In the genomic region with DNA sequence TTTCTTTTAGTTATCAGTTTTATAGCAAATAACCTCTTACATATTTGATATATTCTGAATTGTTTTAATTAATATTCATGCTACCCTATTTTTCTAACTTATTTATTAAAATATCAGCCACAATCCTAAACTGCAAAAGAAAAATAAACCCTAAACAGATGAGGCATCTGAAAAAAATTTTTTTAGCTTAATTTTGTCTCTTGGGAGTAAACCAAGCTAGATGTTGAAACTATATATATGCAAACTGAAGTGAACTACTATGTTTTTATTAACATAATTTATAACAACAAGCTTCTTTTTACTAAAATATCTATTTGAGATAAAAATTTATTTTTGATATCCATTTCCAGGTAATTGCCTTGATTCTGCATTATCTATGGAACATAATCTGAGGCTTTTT, we compare ENCODE assay signal across 34 cellular contexts.
"Had no signal": no experiment of that assay in that cellular context is flagged by ENCODE, and none has a peak within 500 bp of the region (broad histone marks: within the 10 kb centered on the region; RNA-seq: fewer than 3 reads in every experiment).

No MANE protein-coding gene starts in this region.

- DNase-seq: activated B cell treated with CpG ODN at 0.5 μM for 24 hours; activated CD4-positive, alpha-beta memory T cell treated with anti-CD3 and anti-CD28 coated beads for 36 hours; activated CD4-positive, alpha-beta T cell treated with anti-CD3 and anti-CD28 coated beads, Interleukin-2, amount 10 ng/mL, durations not matched to agents 24 days and 14 days; activated CD8-positive, alpha-beta memory T cell treated with anti-CD3 and anti-CD28 coated beads, Interleukin-2, amount 10 ng/mL, durations not matched to agents 7 days and 5 days; activated CD8-positive, alpha-beta memory T cell treated with anti-CD3 and anti-CD28 coated beads, Interleukin-2, amount 50 U/mL, for 4 hours; activated CD8-positive, alpha-beta T cell treated with anti-CD3 and anti-CD28 coated beads, Interleukin-2, amount 10 ng/mL, durations not matched to agents 7 days and 5 days; activated effector memory CD4-positive, alpha-beta T cell treated with anti-CD3 and anti-CD28 coated beads, Interleukin-2, amount 50 U/mL, for 16 hours; activated naive CD4-positive, alpha-beta T cell treated with anti-CD3 and anti-CD28 coated beads for 36 hours; activated naive CD8-positive, alpha-beta T cell treated with anti-CD3 and anti-CD28 coated beads for 36 hours; activated naive CD8-positive, alpha-beta T cell treated with anti-CD3 and anti-CD28 coated beads, Interleukin-2, amount 50 U/mL, for 24 hours; activated T-cell treated with anti-CD3 and anti-CD28 coated beads, Interleukin-2, amount 50 U/mL, for 1 hour; activated T-cell treated with anti-CD3 and anti-CD28 coated beads, Interleukin-2, amount 50 U/mL, for 48 hours; central memory CD4-positive, alpha-beta T cell; cerebellar nuclear complex; colonic mucosa; effector CD8-positive, alpha-beta T cell; esophagus squamous epithelium; foreskin melanocyte; heart right ventricle; T-cell; T1000; WERI-Rb-1 had no signal

- H3K27me3 Mint-ChIP-seq: activated B cell treated with CpG ODN at 0.5 μM for 24 hours; activated CD4-positive, alpha-beta memory T cell treated with anti-CD3 and anti-CD28 coated beads for 36 hours; activated CD4-positive, alpha-beta T cell treated with anti-CD3 and anti-CD28 coated beads, Interleukin-2, amount 10 ng/mL, durations not matched to agents 24 days and 14 days; activated CD8-positive, alpha-beta memory T cell treated with anti-CD3 and anti-CD28 coated beads, Interleukin-2, amount 10 ng/mL, durations not matched to agents 7 days and 5 days; activated naive CD4-positive, alpha-beta T cell treated with anti-CD3 and anti-CD28 coated beads, Interleukin-2, amount 50 U/mL, for 24 hours; activated naive CD8-positive, alpha-beta T cell treated with anti-CD3 and anti-CD28 coated beads for 36 hours; activated naive CD8-positive, alpha-beta T cell treated with anti-CD3 and anti-CD28 coated beads, Interleukin-2, amount 50 U/mL, for 24 hours; brain; T-cell had no signal

- H3K4me1 ChIP-seq: ascending aorta, breast epithelium, colonic mucosa, esophagus squamous epithelium, gastroesophageal sphincter, heart right ventricle had no signal

- H3K36me3 Mint-ChIP-seq: activated CD4-positive, alpha-beta memory T cell treated with anti-CD3 and anti-CD28 coated beads for 36 hours; activated CD8-positive, alpha-beta memory T cell treated with anti-CD3 and anti-CD28 coated beads, Interleukin-2, amount 10 ng/mL, durations not matched to agents 7 days and 5 days; activated naive CD4-positive, alpha-beta T cell treated with anti-CD3 and anti-CD28 coated beads, Interleukin-2, amount 50 U/mL, for 24 hours; activated naive CD8-positive, alpha-beta T cell treated with anti-CD3 and anti-CD28 coated beads for 36 hours; brain; T-cell had no signal

- H3K4me3 Mint-ChIP-seq: activated B cell treated with CpG ODN at 0.5 μM for 24 hours; activated CD4-positive, alpha-beta memory T cell treated with anti-CD3 and anti-CD28 coated beads for 36 hours; activated CD4-positive, alpha-beta T cell treated with anti-CD3 and anti-CD28 coated beads, Interleukin-2, amount 10 ng/mL, durations not matched to agents 24 days and 14 days; activated CD8-positive, alpha-beta memory T cell treated with anti-CD3 and anti-CD28 coated beads, Interleukin-2, amount 10 ng/mL, durations not matched to agents 7 days and 5 days; activated CD8-positive, alpha-beta T cell treated with anti-CD3 and anti-CD28 coated beads, Interleukin-2, amount 10 ng/mL, durations not matched to agents 7 days and 5 days; activated naive CD4-positive, alpha-beta T cell treated with anti-CD3 and anti-CD28 coated beads for 36 hours; activated naive CD4-positive, alpha-beta T cell treated with anti-CD3 and anti-CD28 coated beads, Interleukin-2, amount 50 U/mL, for 24 hours; activated naive CD8-positive, alpha-beta T cell treated with anti-CD3 and anti-CD28 coated beads for 36 hours; activated naive CD8-positive, alpha-beta T cell treated with anti-CD3 and anti-CD28 coated beads, Interleukin-2, amount 50 U/mL, for 24 hours; activated T-helper 1 cell treated with anti-CD3 and anti-CD28 coated beads, Interleukin-12 subunit alpha, Interleukin-12 subunit beta, Interleukin-2, Interleukin-4 antibody, amounts not matched to agents 30 ng/mL and 10 ng/mL and 1 ng/mL, durations not matched to agents 14 hours and 24 hours and 36 hours; T-cell; T-helper 1 cell treated with Interleukin-12 subunit alpha and Interleukin-12 subunit beta and Interleukin-4 antibody, amounts not matched to agents 30 μg/mL and 1 μg/mL, for 36 hours; T-helper 2 cell treated with Interferon-gamma antibody and Interleukin-4, amounts not matched to agents 5 μg/mL and 100 μg/mL, for 36 hours had no signal

- H3K36me3 ChIP-seq: ascending aorta, cardiac muscle cell, colonic mucosa, esophagus squamous epithelium, gastroesophageal sphincter, heart right ventricle, WERI-Rb-1 had no signal

- H3K4me1 Mint-ChIP-seq: activated B cell treated with CpG ODN at 0.5 μM for 24 hours; activated CD4-positive, alpha-beta T cell treated with anti-CD3 and anti-CD28 coated beads, Interleukin-2, amount 10 ng/mL, durations not matched to agents 24 days and 14 days; activated CD8-positive, alpha-beta memory T cell treated with anti-CD3 and anti-CD28 coated beads, Interleukin-2, amount 10 ng/mL, durations not matched to agents 7 days and 5 days; activated naive CD4-positive, alpha-beta T cell treated with anti-CD3 and anti-CD28 coated beads, Interleukin-2, amount 50 U/mL, for 24 hours; activated naive CD8-positive, alpha-beta T cell treated with anti-CD3 and anti-CD28 coated beads for 36 hours; activated naive CD8-positive, alpha-beta T cell treated with anti-CD3 and anti-CD28 coated beads, Interleukin-2, amount 50 U/mL, for 24 hours; T-cell had no signal

- H3K27ac ChIP-seq: ascending aorta, breast epithelium, cardiac muscle cell, colonic mucosa, epithelial cell of prostate, esophagus squamous epithelium, gastroesophageal sphincter, heart right ventricle, WERI-Rb-1 had no signal

- H3K27me3 ChIP-seq: ascending aorta, breast epithelium, cardiac muscle cell, colonic mucosa, esophagus squamous epithelium, gastroesophageal sphincter, heart right ventricle had no signal

- H3K27ac Mint-ChIP-seq: activated B cell treated with CpG ODN at 0.5 μM for 24 hours; activated CD4-positive, alpha-beta memory T cell treated with anti-CD3 and anti-CD28 coated beads for 36 hours; activated CD4-positive, alpha-beta T cell treated with anti-CD3 and anti-CD28 coated beads, Interleukin-2, amount 10 ng/mL, durations not matched to agents 24 days and 14 days; activated CD8-positive, alpha-beta memory T cell treated with anti-CD3 and anti-CD28 coated beads, Interleukin-2, amount 10 ng/mL, durations not matched to agents 7 days and 5 days; activated CD8-positive, alpha-beta T cell treated with anti-CD3 and anti-CD28 coated beads, Interleukin-2, amount 10 ng/mL, durations not matched to agents 7 days and 5 days; activated naive CD4-positive, alpha-beta T cell treated with anti-CD3 and anti-CD28 coated beads for 36 hours; activated naive CD4-positive, alpha-beta T cell treated with anti-CD3 and anti-CD28 coated beads, Interleukin-2, amount 50 U/mL, for 24 hours; activated naive CD8-positive, alpha-beta T cell treated with anti-CD3 and anti-CD28 coated beads for 36 hours; activated naive CD8-positive, alpha-beta T cell treated with anti-CD3 and anti-CD28 coated beads, Interleukin-2, amount 50 U/mL, for 24 hours; activated T-helper 1 cell treated with anti-CD3 and anti-CD28 coated beads, Interleukin-12 subunit alpha, Interleukin-12 subunit beta, Interleukin-2, Interleukin-4 antibody, amounts not matched to agents 30 ng/mL and 10 ng/mL and 1 ng/mL, durations not matched to agents 14 hours and 24 hours and 36 hours; activated T-helper 2 cell treated with anti-CD3 and anti-CD28 coated beads, Interferon-gamma antibody, Interleukin-2, Interleukin-4, amounts not matched to agents 10 μg/mL and 5 μg/mL and 100 μg/mL, durations not matched to agents 14 hours and 24 hours and 36 hours; T-cell; T-helper 1 cell treated with Interleukin-12 subunit alpha and Interleukin-12 subunit beta and Interleukin-4 antibody, amounts not matched to agents 30 μg/mL and 1 μg/mL, for 36 hours; T-helper 2 cell treated with Interferon-gamma antibody and Interleukin-4, amounts not matched to agents 5 μg/mL and 100 μg/mL, for 36 hours had no signal

- H3K4me3 ChIP-seq: ascending aorta, breast epithelium, cardiac muscle cell, colonic mucosa, esophagus squamous epithelium, gastroesophageal sphincter, heart right ventricle had no signal

- H3K9me3 ChIP-seq: ascending aorta, breast epithelium, colonic mucosa, esophagus squamous epithelium, gastroesophageal sphincter, heart right ventricle had no signal

- ATAC-seq: activated CD4-positive, CD25-positive, alpha-beta regulatory T cell treated with anti-CD3 and anti-CD28 coated beads, Interleukin-2, amount 50 U/mL, for 24 hours; activated CD8-positive, alpha-beta memory T cell treated with anti-CD3 and anti-CD28 coated beads, Interleukin-2, amount 10 ng/mL, durations not matched to agents 7 days and 5 days; activated CD8-positive, alpha-beta T cell treated with anti-CD3 and anti-CD28 coated beads, Interleukin-2, amount 10 ng/mL, durations not matched to agents 7 days and 5 days; activated naive CD8-positive, alpha-beta T cell treated with anti-CD3 and anti-CD28 coated beads, Interleukin-2, amount 50 U/mL, for 24 hours; gastroesophageal sphincter; heart right ventricle; T-cell had no signal
